Comparison of ENCODE assay signal across 2 cellular contexts in genomic region chr20:64037498-64038213, GRCh38.
TF ChIP-seq lines count a peak whose summit lies in the region.

No MANE protein-coding gene starts in this region.

TF ChIP-seq in SK-N-SH, 30 proteins besides CTCF, POLR2A, EP300 and RAD21 (continued from another document):
- TF ChIP-seq PBX3 (IDR thresholded peaks at IDR 0.05) = no peak

TF ChIP-seq in SK-N-SH treated with all-trans-retinoic acid at 6 μM for 48 hours, 23 proteins besides CTCF, POLR2A, EP300 and RAD21 (continued from another document):
- no peak for TF ChIP-seq POU6F1 (CRISPR knock-in tag; IDR thresholded peaks at IDR 0.05; ENCODE audit: borderline replicate concordance, low read depth)
- TF ChIP-seq ESRRG (CRISPR knock-in tag; IDR thresholded peaks at IDR 0.05) = no peak
